ENCODE assay signal across 22 cellular contexts in the genomic region with DNA sequence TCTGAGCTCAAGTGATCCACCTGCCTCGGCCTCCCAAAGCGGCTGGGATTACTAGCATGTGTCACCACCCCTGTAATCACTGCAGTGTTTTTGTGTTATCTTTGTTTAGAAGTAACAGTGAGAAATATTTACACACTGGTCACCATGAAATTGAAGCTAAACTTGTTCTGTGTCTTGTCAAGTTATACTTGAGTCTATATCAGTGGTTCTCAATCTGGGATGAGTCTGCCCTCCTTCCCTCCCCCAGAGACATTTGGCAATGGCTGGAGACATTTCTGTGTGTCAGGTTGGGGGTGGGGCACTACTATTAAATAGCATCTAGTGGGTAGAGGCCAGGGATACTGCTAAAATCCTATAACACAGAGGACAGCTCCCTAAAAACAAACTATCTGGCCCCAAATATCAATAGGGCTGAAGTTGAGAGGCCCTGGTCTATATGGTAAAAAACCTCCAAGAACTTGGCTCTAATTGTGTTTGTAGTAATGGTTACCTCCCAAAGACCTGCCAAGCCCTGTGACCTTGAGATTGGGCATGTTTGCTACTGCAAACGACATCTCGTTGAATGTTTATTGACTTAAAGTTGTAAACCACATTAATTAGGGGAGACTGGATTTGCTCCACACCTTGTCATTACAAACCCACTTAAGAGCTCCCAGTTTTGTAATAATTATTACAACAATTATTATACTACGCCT. TPM values are rescaled to one million over a fixed set of nuclear protein-coding genes. Genes with fewer than 3 reads are reported as not detected.
DNase-seq lines count a peak whose midpoint lies in the region; TF ChIP-seq lines count a peak whose summit lies in the region.
"Had no signal": no experiment of that assay in that cellular context is flagged by ENCODE, and none has a peak within 500 bp of the region (broad histone marks: within the 10 kb centered on the region; RNA-seq: fewer than 3 reads in every experiment).

No MANE protein-coding gene starts in this region.

- H3K27ac Mint-ChIP-seq in activated CD4-positive, alpha-beta T cell treated with anti-CD3 and anti-CD28 coated beads, Interleukin-2, amount 10 ng/mL, durations not matched to agents 7 days and 5 days: peak overlapping the region; percentile 28
- peak overlapping the region; percentile 24 for H3K27ac Mint-ChIP-seq in nephron progenitor cell
- H3K27ac Mint-ChIP-seq: HFFc6 had no signal

- no peak overlapping the region for H3K4me3 ChIP-seq in fibroblast of villous mesenchyme (ENCODE audit: low read depth, low read length)
- H3K4me3 ChIP-seq: MG63, SJSA1 had no signal

- DNase-seq in activated CD4-positive, alpha-beta T cell treated with anti-CD3 and anti-CD28 coated beads, Interleukin-2, amount 10 ng/mL, durations not matched to agents 7 days and 5 days: no peak
- no peak for DNase-seq in activated CD4-positive, alpha-beta T cell treated with anti-CD3 and anti-CD28 coated beads, Interleukin-2, amount 50 U/mL, for 1 hour
- DNase-seq in NCI-H1105 treated with DMSO at 0.1 percent for 48 hours (lab: John Stamatoyannopoulos, UW) (peak; percentile 17), fibroblast of villous mesenchyme (ENCODE audit: low read depth) (peak; percentile 76), nephron progenitor cell (no peak), COLO668 (lab: John Stamatoyannopoulos, UW; ENCODE audit: unreplicated experiment) (no peak), posterior cingulate gyrus (no peak), GF-D8 (lab: John Stamatoyannopoulos, UW) (no peak)
- DNase-seq: C1 segment of cervical spinal cord; COR-L47; HFFc6; KG1; MG63; NCI-H2107; NCI-H226; NCI-H526 treated with DMSO at 0.1 percent for 48 hours; NK-92 treated with Interleukin-12 subunit alpha and Interleukin-12 subunit beta, amount 100 ng/mL, for 24 hours; OCI-M1; RPMI8226 had no signal

- intact Hi-C loops in posterior cingulate gyrus (cut with DNase I): no loop called here

- TF ChIP-seq CTCF in fibroblast of villous mesenchyme (IDR thresholded peaks at IDR 0.05; ENCODE audit: insufficient read depth, low read depth, low read length): no peak
- no peak for TF ChIP-seq CTCF in nephron progenitor cell (IDR thresholded peaks at IDR 0.05)

- no peaks in the 10 kb centered on the region for H3K27me3 Mint-ChIP-seq in activated CD4-positive, alpha-beta T cell treated with anti-CD3 and anti-CD28 coated beads, Interleukin-2, amount 10 ng/mL, durations not matched to agents 7 days and 5 days
- H3K27me3 Mint-ChIP-seq in nephron progenitor cell (ENCODE audit: low read depth, poor library complexity): peaks cover 4% of the 10 kb centered on the region

- CTCF ChIA-PET in activated CD4-positive, alpha-beta T cell treated with anti-CD3 and anti-CD28 coated beads, Interleukin-2, amount 10 ng/mL, durations not matched to agents 7 days and 5 days (lab: Charles Lee): interaction anchor here (0.6 kb wide), 1 partner anchor 232 kb away, joined by 4 read pairs; no protein-coding TSS in a partner anchor

- POLR2A ChIA-PET in activated CD4-positive, alpha-beta T cell treated with anti-CD3 and anti-CD28 coated beads, Interleukin-2, amount 10 ng/mL, durations not matched to agents 7 days and 5 days (lab: Charles Lee): no interaction called here

- H3K36me3 Mint-ChIP-seq in activated CD4-positive, alpha-beta T cell treated with anti-CD3 and anti-CD28 coated beads, Interleukin-2, amount 10 ng/mL, durations not matched to agents 7 days and 5 days (ENCODE audit: low read depth): peaks cover 50% of the 10 kb centered on the region
- H3K36me3 Mint-ChIP-seq in nephron progenitor cell (ENCODE audit: low read depth): peaks cover 23% of the 10 kb centered on the region

- no peak overlapping the region for H3K4me3 Mint-ChIP-seq in activated CD4-positive, alpha-beta T cell treated with anti-CD3 and anti-CD28 coated beads, Interleukin-2, amount 10 ng/mL, durations not matched to agents 7 days and 5 days
- H3K4me3 Mint-ChIP-seq in nephron progenitor cell: no peak overlapping the region
- H3K4me3 Mint-ChIP-seq: HFFc6 had no signal

- H3K9me3 Mint-ChIP-seq in activated CD4-positive, alpha-beta T cell treated with anti-CD3 and anti-CD28 coated beads, Interleukin-2, amount 10 ng/mL, durations not matched to agents 7 days and 5 days: no peaks in the 10 kb centered on the region
- no peaks in the 10 kb centered on the region for H3K9me3 Mint-ChIP-seq in nephron progenitor cell
- H3K9me3 Mint-ChIP-seq: HFFc6 had no signal

- H3K4me1 Mint-ChIP-seq in activated CD4-positive, alpha-beta T cell treated with anti-CD3 and anti-CD28 coated beads, Interleukin-2, amount 10 ng/mL, durations not matched to agents 7 days and 5 days: peaks cover 35% of the 10 kb centered on the region
- no peaks in the 10 kb centered on the region for H3K4me1 Mint-ChIP-seq in nephron progenitor cell

RNA-seq across cellular contexts. Expression of gene CTU1, which starts 6.9 kb away (rescaled TPM):
- total RNA-seq in activated CD4-positive, alpha-beta T cell treated with anti-CD3 and anti-CD28 coated beads, Interleukin-2, amount 10 ng/mL, durations not matched to agents 7 days and 5 days: 1 to 10 TPM; 8.5 to 10.0 TPM
- 4.8 and 5.2 TPM in 2 replicates for total RNA-seq in fibroblast of villous mesenchyme

RNA-seq across cellular contexts. Expression of gene KLK14, which starts 18.6 kb away (rescaled TPM):
- total RNA-seq in activated CD4-positive, alpha-beta T cell treated with anti-CD3 and anti-CD28 coated beads, Interleukin-2, amount 10 ng/mL, durations not matched to agents 7 days and 5 days: under 1 TPM; 0.35 to 0.67 TPM
- total RNA-seq in fibroblast of villous mesenchyme: not detected in 2 replicates
- total RNA-seq: A172, SJSA1 had no signal

RNA-seq across cellular contexts. Expression of gene SIGLEC9, which starts 23.4 kb away (rescaled TPM):
- total RNA-seq in activated CD4-positive, alpha-beta T cell treated with anti-CD3 and anti-CD28 coated beads, Interleukin-2, amount 10 ng/mL, durations not matched to agents 7 days and 5 days: under 1 TPM; 0.20 to 0.27 TPM
- under 0.01 TPM in 1 of 2 replicates, not detected in the other for total RNA-seq in fibroblast of villous mesenchyme
- total RNA-seq: A172, H1, HFFc6, SJSA1 had no signal

RNA-seq across cellular contexts. Expression of gene KLK13, which starts 36.4 kb away (rescaled TPM):
- total RNA-seq in activated CD4-positive, alpha-beta T cell treated with anti-CD3 and anti-CD28 coated beads, Interleukin-2, amount 10 ng/mL, durations not matched to agents 7 days and 5 days: not detected
- total RNA-seq in fibroblast of villous mesenchyme: not detected in 2 replicates
- total RNA-seq: A172, HFFc6, SJSA1 had no signal

RNA-seq across cellular contexts. Expression of gene SIGLEC7, which starts 40.8 kb away (rescaled TPM):
- total RNA-seq in activated CD4-positive, alpha-beta T cell treated with anti-CD3 and anti-CD28 coated beads, Interleukin-2, amount 10 ng/mL, durations not matched to agents 7 days and 5 days: not detected
- not detected in 2 replicates for total RNA-seq in fibroblast of villous mesenchyme
- total RNA-seq: A172, H1, HFFc6, SJSA1 had no signal

Comparison
In these comparisons a context has a peak if more than half of its experiments do, and no peak if none do; other contexts are left out.
1. DNase-seq: peak in NCI-H1105 treated with DMSO at 0.1 percent for 48 hours (single experiment) and fibroblast of villous mesenchyme (single experiment); none in activated CD4-positive, alpha-beta T cell treated with anti-CD3 and anti-CD28 coated beads, Interleukin-2, amount 10 ng/mL, durations not matched to agents 7 days and 5 days (single experiment), activated CD4-positive, alpha-beta T cell treated with anti-CD3 and anti-CD28 coated beads, Interleukin-2, amount 50 U/mL, for 1 hour (single experiment), nephron progenitor cell (single experiment), COLO668 (single experiment), posterior cingulate gyrus (0 of 10) and GF-D8 (single experiment).